In genomic region chr11:42397483-42397882, GRCh38 we compare ENCODE assay signal across 24 cellular contexts.
"Had no signal": no experiment of that assay in that cellular context is flagged by ENCODE, and none has a peak within 500 bp of the region (broad histone marks: within the 10 kb centered on the region; RNA-seq: fewer than 3 reads in every experiment).

No MANE protein-coding gene starts in this region.

- H3K36me3 Mint-ChIP-seq: mesothelial cell of epicardium, naive B cell had no signal

- H3K27ac Mint-ChIP-seq: mesothelial cell of epicardium, naive B cell had no signal

- H3K9me3 ChIP-seq: gastrocnemius medialis, lower lobe of right lung had no signal

- H3K4me3 Mint-ChIP-seq: mesothelial cell of epicardium, naive B cell had no signal

- H3K4me3 ChIP-seq: coronary artery, dorsolateral prefrontal cortex, esophagus squamous epithelium, gastrocnemius medialis, heart right ventricle, left lung, lower lobe of right lung, mucosa of descending colon had no signal

- H3K27me3 ChIP-seq: dorsolateral prefrontal cortex, esophagus squamous epithelium, gastrocnemius medialis, heart right ventricle, left lung had no signal

- H3K4me1 ChIP-seq: esophagus squamous epithelium, gastrocnemius medialis, heart right ventricle, left lung, lower lobe of right lung had no signal

- H3K36me3 ChIP-seq: esophagus squamous epithelium, gastrocnemius medialis, heart right ventricle, left lung, lower lobe of right lung had no signal

- H3K4me1 Mint-ChIP-seq: mesothelial cell of epicardium, naive B cell had no signal

- H3K27me3 Mint-ChIP-seq: naive B cell had no signal

- H3K27ac ChIP-seq: coronary artery, dorsolateral prefrontal cortex, epithelial cell of prostate, esophagus squamous epithelium, gastrocnemius medialis, heart right ventricle, left lung, lower lobe of right lung had no signal

- ATAC-seq: esophagus mucosa, gastrocnemius medialis, heart right ventricle, left cardiac atrium, left lung, left ventricle myocardium superior, lower lobe of right lung, mucosa of descending colon had no signal

- DNase-seq: dermis blood vessel endothelial cell; dorsolateral prefrontal cortex; effector CD4-positive, alpha-beta T cell; effector memory CD4-positive, alpha-beta T cell; erythroblast; esophagus squamous epithelium; foreskin fibroblast; foreskin melanocyte; gastrocnemius medialis; glutamatergic neuron; head of caudate nucleus; heart right ventricle; hippocampal formation; left cardiac atrium; left lung; left ventricle myocardium superior; lower lobe of right lung; mesenchymal stem cell; mucosa of descending colon; naive B cell had no signal
